ENCODE assay signal across 8 cellular contexts in genomic region chr6:41548098-41548840, GRCh38. TPM values are rescaled to one million over a fixed set of nuclear protein-coding genes. Genes with fewer than 3 reads are reported as not detected.
DNase-seq lines count a peak whose midpoint lies in the region; ATAC-seq, FAIRE-seq and TF ChIP-seq lines count a peak whose summit lies in the region.

No MANE protein-coding gene starts in this region.

- TF ChIP-seq POLR2A in H1 (IDR thresholded peaks at IDR 0.05; ENCODE audit: control extremely low read depth in 1 of 2, low read depth in 2 of 2, low read length in 2 of 2) = no peak

- H4K91ac ChIP-seq in H1 (replicated peaks; ENCODE audit: insufficient read length, low read length) (no peak overlapping the region), trophoblast cell (ENCODE audit: low read depth, low read length) (no peak overlapping the region)

- H4K8ac ChIP-seq in H1 (ENCODE audit: extremely low read depth, insufficient read depth, low read length) = no peak overlapping the region
- H4K8ac ChIP-seq in trophoblast cell (ENCODE audit: low read depth, low read length) = no peak overlapping the region

- H2BK120ac ChIP-seq in H1 (replicated peaks; ENCODE audit: low read depth, low read length) (no peak overlapping the region), trophoblast cell (ENCODE audit: insufficient read depth, low read length, poor library complexity) (no peak overlapping the region)

- peaks cover 23% of the 10 kb centered on the region; the same call in 1 of the 2 replicates for H3K23me2 ChIP-seq in H1 (ENCODE audit: low read depth, low read length)

- intact Hi-C loops in Caco-2 (cut with micrococcal nuclease; ENCODE audit: unreplicated experiment) = loop anchor here (2.0 kb wide), 1 partner anchor 85 kb away; no protein-coding TSS in a partner anchor

- H3K14ac ChIP-seq in H1 (ENCODE audit: insufficient read length) (no peak overlapping the region), trophoblast cell (ENCODE audit: low read length) (peak overlapping the region; percentile 30)

- H3K9ac ChIP-seq in H1 (replicated peaks in 1 of 4; ENCODE audit: extremely low read depth in 1 of 4, low read depth in 3 of 4, low read length in 3 of 4) (no peak overlapping the region; a peak in 1 of 7 replicates), trophoblast cell (ENCODE audit: low read length) (no peak overlapping the region)

- H3K9me3 Mint-ChIP-seq in Caco-2 (ENCODE audit: unreplicated experiment) (no peaks in the 10 kb centered on the region), WTC11 (no peaks in the 10 kb centered on the region)

- H3K79me2 ChIP-seq in H1 (ENCODE audit: control insufficient read depth in 1 of 2, insufficient read depth in 2 of 2, low read length in 2 of 2) (peaks cover 0 to 45% of the 10 kb centered on the region in 2 experiments; a peak in 2 of 4 replicates), trophoblast cell (ENCODE audit: control insufficient read depth, insufficient read depth, low read length, poor library complexity) (peaks cover 2% of the 10 kb centered on the region)

- peak overlapping the region; percentile 95 for H3K4me3 ChIP-seq in Caco-2 (ENCODE audit: low read depth, low read length)
- H3K4me3 ChIP-seq in H1 (ENCODE audit: extremely low read depth in 1 of 4, insufficient read depth in 2 of 4, low read depth in 3 of 4, low read length in 4 of 4) = peak overlapping the region; percentile 64 to 98 (median 88)
- peak overlapping the region; percentile 84 for H3K4me3 ChIP-seq in trophoblast cell (ENCODE audit: low read depth, low read length)

- H4K5ac ChIP-seq in H1 (ENCODE audit: insufficient read length, low read depth, low read length) = no peak overlapping the region

- POLR2A ChIA-PET in Caco-2 (lab: Charles Lee) = no interaction called here
- POLR2A ChIA-PET in WTC11 (lab: Charles Lee) = interaction anchor here (1.0 to 1.2 kb wide), 2 partner anchors 30 to 86 kb away, joined by 4 to 6 read pairs; no protein-coding TSS in a partner anchor
- POLR2A ChIA-PET in H1 (lab: Charles Lee; ENCODE audit: partially characterized antibody) = interaction anchor here (0.8 to 2.4 kb wide), 5 partner anchors 9 to 174 kb away, joined by 3 to 7 read pairs (median 4); no protein-coding TSS in a partner anchor

- H3K4me1 Mint-ChIP-seq in Caco-2 (ENCODE audit: low read depth, unreplicated experiment) (peaks cover 33% of the 10 kb centered on the region), WTC11 (peaks cover 63% of the 10 kb centered on the region)

- peaks cover 8% of the 10 kb centered on the region for H3K36me3 ChIP-seq in Caco-2 (ENCODE audit: control insufficient read depth, insufficient read depth, low read length)
- no peaks in the 10 kb centered on the region for H3K36me3 ChIP-seq in H1 (ENCODE audit: control insufficient read depth in 2 of 4, insufficient read depth in 4 of 4, low read length in 3 of 4)
- H3K36me3 ChIP-seq in trophoblast cell (ENCODE audit: control insufficient read depth in 1 of 2, insufficient read depth in 2 of 2, low read length in 2 of 2) = peaks cover 0 to 13% of the 10 kb centered on the region in 2 experiments

- H3K23ac ChIP-seq in H1 (ENCODE audit: insufficient read length) = no peak overlapping the region
- no peak overlapping the region for H3K23ac ChIP-seq in trophoblast cell (ENCODE audit: low read length)

- H3K27me3 ChIP-seq in Caco-2 (replicated peaks; ENCODE audit: control insufficient read depth, insufficient read depth, low read length) (no peaks in the 10 kb centered on the region), H1 (replicated peaks in 1 of 4; ENCODE audit: control insufficient read depth in 3 of 4, extremely low read depth in 1 of 4, insufficient read depth in 3 of 4, low read length in 3 of 4) (peaks cover 31 to 83% (median 79%) of the 10 kb centered on the region in 4 experiments), trophoblast cell (ENCODE audit: insufficient read depth, low read length) (peaks cover 20% of the 10 kb centered on the region)

- ATAC-seq in WTC11 (no peak), GM18909 (IDR thresholded peaks at IDR 0.05; ENCODE audit: poor library complexity, unreplicated experiment) (no peak), HG03354 (IDR thresholded peaks at IDR 0.05; ENCODE audit: poor library complexity, severe bottlenecking, unreplicated experiment) (no peak)

- no TSS peak for BruUV-seq in Caco-2 (replicated peaks; lab: Mats Ljungman, UMichigan)

- H2BK12ac ChIP-seq in H1 (ENCODE audit: low read depth, low read length) (no peak overlapping the region), trophoblast cell (ENCODE audit: low read length) (no peak overlapping the region)

- peak overlapping the region; percentile 91 for H3K4me3 Mint-ChIP-seq in Caco-2 (ENCODE audit: unreplicated experiment)
- H3K4me3 Mint-ChIP-seq in WTC11 = peak overlapping the region; percentile 90

- TF ChIP-seq EP300 in H1 (IDR thresholded peaks at IDR 0.05; ENCODE audit: borderline replicate concordance in 1 of 2, low read depth in 2 of 2, low read length in 2 of 2) = no peak

- H2AFZ ChIP-seq in H1 (ENCODE audit: low read length) = no peak overlapping the region
- H2AFZ ChIP-seq in trophoblast cell (ENCODE audit: insufficient read depth, low read length, poor library complexity) = no peak overlapping the region

- H3K4ac ChIP-seq in H1 (replicated peaks; ENCODE audit: insufficient read length, low read depth, low read length) (peak overlapping the region; percentile 87), trophoblast cell (ENCODE audit: low read depth, low read length) (no peak overlapping the region)

- TF ChIP-seq CTCF in Caco-2 (IDR thresholded peaks at IDR 0.05; ENCODE audit: insufficient read depth in 1 of 2, low read depth in 1 of 2, low read length in 1 of 2, severe bottlenecking in 1 of 2, unreplicated experiment in 1 of 2) = no peak
- TF ChIP-seq CTCF in WTC11 (IDR thresholded peaks at IDR 0.05) = no peak
- no peak for TF ChIP-seq CTCF in H1 (IDR thresholded peaks at IDR 0.05; ENCODE audit: control extremely low read depth in 1 of 3, insufficient read depth in 1 of 3, low read depth in 1 of 3, low read length in 3 of 3)

- H2AK5ac ChIP-seq in H1 (ENCODE audit: low read depth, low read length) (no peak overlapping the region), trophoblast cell (ENCODE audit: low read length) (no peak overlapping the region)

- peak overlapping the region; percentile 81 to 100 for H3K4me2 ChIP-seq in H1 (ENCODE audit: insufficient read depth in 1 of 2, low read depth in 2 of 2, low read length in 2 of 2)
- peak overlapping the region; percentile 83 for H3K4me2 ChIP-seq in trophoblast cell (ENCODE audit: low read length)

- WGBS in H1 (ENCODE audit: extremely low coverage in 1 of 2, insufficient coverage in 1 of 2, insufficient read length in 1 of 2, insufficient replicate concordance in 2 of 2, low coverage in 1 of 2, low lambda C conversion rate in 2 of 2, missing lambda C conversion rate in 1 of 2), 2 experiments = 2% methylated on average over 42 of the region's 50 CpGs; no CpG with 5 or more reads in 1 of the 2 experiments
- WGBS in trophoblast cell (ENCODE audit: extremely low coverage, insufficient coverage, insufficient read length) = no CpG with 5 or more reads among the region's 50 CpGs

- peak overlapping the region; percentile 49 for H3K27ac Mint-ChIP-seq in Caco-2 (ENCODE audit: unreplicated experiment)
- no peak overlapping the region for H3K27ac Mint-ChIP-seq in WTC11

- no peak for FAIRE-seq in H1 (lab: Jason Lieb, UNC)

- no peaks in the 10 kb centered on the region for H3K27me3 Mint-ChIP-seq in Caco-2 (ENCODE audit: insufficient read depth, unreplicated experiment)
- H3K27me3 Mint-ChIP-seq in WTC11 (ENCODE audit: low read depth) = peaks cover 90% of the 10 kb centered on the region

- TF ChIP-seq RAD21 in H1 (IDR thresholded peaks at IDR 0.05 in 1 of 2, conservative IDR thresholded peaks at IDR 0.05 in 1 of 2; ENCODE audit: low read depth in 2 of 2, low read length in 2 of 2) = no peak

- H4K12ac ChIP-seq in trophoblast cell (ENCODE audit: low read depth, low read length) = no peak overlapping the region

- H3K27ac ChIP-seq in H1 (ENCODE audit: low read depth, low read length) (no peak overlapping the region), trophoblast cell (ENCODE audit: low read depth, low read length) (no peak overlapping the region)

- H2BK5ac ChIP-seq in H1 (ENCODE audit: low read depth, low read length) (no peak overlapping the region), trophoblast cell (ENCODE audit: low read depth, low read length, poor library complexity) (no peak overlapping the region)

- peaks cover 41% of the 10 kb centered on the region for H3K4me1 ChIP-seq in Caco-2
- H3K4me1 ChIP-seq in H1 (replicated peaks in 1 of 4; ENCODE audit: control insufficient read depth in 3 of 4, insufficient read depth in 4 of 4, low read length in 3 of 4) = peaks cover 25 to 56% (median 46%) of the 10 kb centered on the region in 4 experiments
- H3K4me1 ChIP-seq in trophoblast cell (ENCODE audit: control insufficient read depth in 1 of 2, insufficient read depth in 2 of 2, low read length in 2 of 2) = peaks cover 18 to 22% of the 10 kb centered on the region in 2 experiments

- H3K56ac ChIP-seq in H1 (replicated peaks; ENCODE audit: insufficient read length, low read depth, low read length) = no peak overlapping the region

- DNase-seq in Caco-2 (no peak), WTC11 (ENCODE audit: low spot score) (no peak), H1 (ENCODE audit: low read depth in 1 of 2, low spot score in 2 of 2) (no peak), trophoblast cell (no peak), DMS 273 treated with DMSO at 0.1 percent for 48 hours (lab: John Stamatoyannopoulos, UW) (no peak), NCI-H128 (lab: John Stamatoyannopoulos, UW; ENCODE audit: unreplicated experiment) (no peak)

- no peak overlapping the region for H2BK20ac ChIP-seq in H1 (ENCODE audit: low read length)

- H3K9me3 ChIP-seq in Caco-2 (no peaks in the 10 kb centered on the region), H1 (ENCODE audit: insufficient read depth in 2 of 2, low read depth in 1 of 2, low read length in 1 of 2) (no peaks in the 10 kb centered on the region), trophoblast cell (ENCODE audit: insufficient read depth, low read depth, low read length) (no peaks in the 10 kb centered on the region)

- H3K18ac ChIP-seq in H1 (ENCODE audit: extremely low read depth, low read length) = peak overlapping the region; percentile 14; the same call in 1 of the 2 replicates
- H3K18ac ChIP-seq in trophoblast cell (ENCODE audit: low read length) = no peak overlapping the region

- peaks cover 12 to 35% of the 10 kb centered on the region in 2 experiments for H4K20me1 ChIP-seq in H1 (replicated peaks in 1 of 2; ENCODE audit: control insufficient read depth in 1 of 2, insufficient read depth in 2 of 2, low read length in 2 of 2)

- peaks cover 58% of the 10 kb centered on the region for H3K36me3 Mint-ChIP-seq in Caco-2 (ENCODE audit: insufficient read depth, unreplicated experiment)
- H3K36me3 Mint-ChIP-seq in WTC11 = no peaks in the 10 kb centered on the region

- CTCF ChIA-PET in Caco-2 (lab: Charles Lee) (no interaction called here), WTC11 (lab: Charles Lee) (interaction anchor here (0.6 to 1.3 kb wide), 7 partner anchors 41 to 176 kb away, joined by 3 to 9 read pairs (median 4); no protein-coding TSS in a partner anchor), H1 (lab: Charles Lee; ENCODE audit: partially characterized antibody) (interaction anchor here (0.7 to 2.2 kb wide), 15 partner anchors 11 to 180 kb away, joined by 3 to 7 read pairs (median 4); no protein-coding TSS in a partner anchor)

- no peak overlapping the region for H2BK15ac ChIP-seq in H1 (ENCODE audit: low read length)

- H3K79me1 ChIP-seq in H1 (ENCODE audit: low read depth, low read length) = peaks cover 13% of the 10 kb centered on the region
- H3K79me1 ChIP-seq in trophoblast cell (ENCODE audit: low read length) = peaks cover 4% of the 10 kb centered on the region

RNA-seq across cellular contexts. Expression of gene FOXP4, which starts 2.1 kb away (rescaled TPM):
- total RNA-seq in Caco-2 (2022) (108 and 117 TPM in 2 replicates), WTC11 (2021) (19.5 to 36.6 TPM (median 19.8 TPM) in 3 replicates)
- total RNA-seq in H1 (2021; fragmentation: NEBNext Ultra II Directional; extraction: Animal tissue kit (Norgen Biotek cat#: 25700)) = 13.3 and 14.7 TPM in 2 replicates
- polyA plus RNA-seq in H1 (2011; rRNA removed) = 4.8 and 6.7 TPM in 2 replicates
- 2.2 TPM for polyA plus RNA-seq in H1 (2011; cell fraction: cytosol; rRNA removed)
- polyA plus RNA-seq in H1 (2011; cell fraction: nucleus; rRNA removed) = 8.8 TPM
- 9.6 to 20.8 TPM (median 19.1 TPM) in 4 replicates for polyA plus RNA-seq in H1 (2012, experiment 1 of 2)
- 13.4 TPM for polyA plus RNA-seq in H1 (2012, experiment 2 of 2)
- polyA plus RNA-seq in H1 (2013, experiment 1 of 2) = 5.1 TPM
- polyA plus RNA-seq in H1 (2013, experiment 2 of 2) = 5.1 TPM
- polyA minus RNA-seq in H1 (2011; rRNA and poly(A)+ RNA removed) = 2.0 and 2.4 TPM in 2 replicates
- polyA minus RNA-seq in H1 (2011; cell fraction: cytosol; rRNA and poly(A)+ RNA removed) = 9.3 TPM
- 5.1 TPM for polyA minus RNA-seq in H1 (2011; cell fraction: nucleus; rRNA and poly(A)+ RNA removed)
- polyA plus RNA-seq in trophoblast cell (2013) = 14.4 TPM in 2 replicates
